20 cellular contexts compared by ENCODE assay signal in genomic region chr12:131586761-131587160, GRCh38.
DNase-seq lines count a peak whose midpoint lies in the region; ATAC-seq, FAIRE-seq and TF ChIP-seq lines count a peak whose summit lies in the region.
"Had no signal": no experiment of that assay in that cellular context is flagged by ENCODE, and none has a peak within 500 bp of the region (broad histone marks: within the 10 kb centered on the region; RNA-seq: fewer than 3 reads in every experiment).

No MANE protein-coding gene starts in this region.

- H3K4me3 ChIP-seq in K562 = no peak overlapping the region
- H3K4me3 ChIP-seq in neural progenitor cell = no peak overlapping the region
- H3K4me3 ChIP-seq: BLaER1, GM23248 had no signal

- H3K9me3 Mint-ChIP-seq in stimulated activated naive CD8-positive, alpha-beta T cell treated with anti-CD3 and anti-CD28 coated beads, Interleukin-15, amount 100 ng/mL, for 72 hours = no peaks in the 10 kb centered on the region
- peaks cover 3% of the 10 kb centered on the region for H3K9me3 Mint-ChIP-seq in neural progenitor cell
- peaks cover 6% of the 10 kb centered on the region for H3K9me3 Mint-ChIP-seq in activated naive CD4-positive, alpha-beta T cell treated with anti-CD3 and anti-CD28 coated beads, Interleukin-2, amount 10 ng/mL, durations not matched to agents 7 days and 5 days

- CTCF ChIA-PET in K562 (lab: Yijun Ruan, JAX; ENCODE audit: low intra/inter-chr PET ratio) = no interaction called here
- CTCF ChIA-PET in activated naive CD4-positive, alpha-beta T cell treated with anti-CD3 and anti-CD28 coated beads, Interleukin-2, amount 10 ng/mL, durations not matched to agents 7 days and 5 days (lab: Charles Lee) = no interaction called here

- H3K27me3 ChIP-seq in K562 (ENCODE audit: control insufficient read depth in 2 of 2, insufficient read depth in 2 of 2, low read length in 2 of 2) = peaks cover 0 to 37% of the 10 kb centered on the region in 2 experiments; a peak in 3 of 5 replicates
- H3K27me3 ChIP-seq in neural progenitor cell = no peaks in the 10 kb centered on the region
- H3K27me3 ChIP-seq: BLaER1 had no signal

- H3K4me3 Mint-ChIP-seq in stimulated activated naive CD8-positive, alpha-beta T cell treated with anti-CD3 and anti-CD28 coated beads, Interleukin-15, amount 100 ng/mL, for 72 hours = no peak overlapping the region
- no peak overlapping the region for H3K4me3 Mint-ChIP-seq in neural progenitor cell
- H3K4me3 Mint-ChIP-seq in activated naive CD4-positive, alpha-beta T cell treated with anti-CD3 and anti-CD28 coated beads, Interleukin-2, amount 10 ng/mL, durations not matched to agents 7 days and 5 days = no peak overlapping the region
- H3K4me3 Mint-ChIP-seq: CD14-positive monocyte had no signal

- H3K4me2 ChIP-seq in K562 (ENCODE audit: insufficient read depth, low read length) (no peak overlapping the region), neural progenitor cell (no peak overlapping the region)
- H3K4me2 ChIP-seq: BLaER1 had no signal

- H3K9ac ChIP-seq in K562 (ENCODE audit: insufficient read depth in 1 of 2, low read depth in 2 of 2, low read length in 2 of 2) = no peak overlapping the region
- H3K9ac ChIP-seq in neural progenitor cell = no peak overlapping the region
- H3K9ac ChIP-seq: BLaER1, GM23248 had no signal

- WGBS in K562 (ENCODE audit: insufficient coverage, low coverage, missing lambda C conversion rate) = 0% methylated on average over 2 of the region's 3 CpGs

- H3K36me3 ChIP-seq in K562 (ENCODE audit: control insufficient read depth, insufficient read depth, low read length) (no peaks in the 10 kb centered on the region), neural progenitor cell (no peaks in the 10 kb centered on the region)
- H3K36me3 ChIP-seq: BLaER1 had no signal

- DNase-seq in stimulated activated naive CD8-positive, alpha-beta T cell treated with anti-CD3 and anti-CD28 coated beads, Interleukin-15, Interleukin-2, amounts not matched to agents 100 U/mL and 50 U/mL, for 24 hours = no peak
- no peak for DNase-seq in stimulated activated naive CD8-positive, alpha-beta T cell treated with anti-CD3 and anti-CD28 coated beads, Interleukin-15, amount 100 ng/mL, for 72 hours
- no peak for DNase-seq in K562 (ENCODE audit: extremely low read depth in 1 of 4, low spot score in 3 of 4)
- DNase-seq in neural progenitor cell (ENCODE audit: low spot score) = peak; percentile 48
- no peak for DNase-seq in activated naive CD4-positive, alpha-beta T cell treated with anti-CD3 and anti-CD28 coated beads, Interleukin-2, amount 10 ng/mL, durations not matched to agents 7 days and 5 days
- DNase-seq in NOMO-1 (lab: John Stamatoyannopoulos, UW; ENCODE audit: unreplicated experiment in 2 of 2) = no peak
- DNase-seq: CD4-positive, alpha-beta memory T cell; DMS153; DMS79; GDM1; GM23248; H7; IMR-90; KG1 had no signal

- intact Hi-C loops in K562 (cut with micrococcal nuclease) = no loop called here

- H3K27ac Mint-ChIP-seq in stimulated activated naive CD8-positive, alpha-beta T cell treated with anti-CD3 and anti-CD28 coated beads, Interleukin-15, amount 100 ng/mL, for 72 hours = no peak overlapping the region
- H3K27ac Mint-ChIP-seq in neural progenitor cell = no peak overlapping the region
- no peak overlapping the region for H3K27ac Mint-ChIP-seq in activated naive CD4-positive, alpha-beta T cell treated with anti-CD3 and anti-CD28 coated beads, Interleukin-2, amount 10 ng/mL, durations not matched to agents 7 days and 5 days
- H3K27ac Mint-ChIP-seq: CD14-positive monocyte; CD4-positive, alpha-beta memory T cell had no signal

- H3K79me2 ChIP-seq in K562 (ENCODE audit: control insufficient read depth, insufficient read depth, low read length) (no peaks in the 10 kb centered on the region), neural progenitor cell (ENCODE audit: low read depth) (no peaks in the 10 kb centered on the region)

- no peaks in the 10 kb centered on the region for H3K36me3 Mint-ChIP-seq in neural progenitor cell
- no peaks in the 10 kb centered on the region for H3K36me3 Mint-ChIP-seq in activated naive CD4-positive, alpha-beta T cell treated with anti-CD3 and anti-CD28 coated beads, Interleukin-2, amount 10 ng/mL, durations not matched to agents 7 days and 5 days
- H3K36me3 Mint-ChIP-seq: CD4-positive, alpha-beta memory T cell had no signal

- peak; percentile 28 for ATAC-seq in stimulated activated naive CD8-positive, alpha-beta T cell treated with anti-CD3 and anti-CD28 coated beads, Interleukin-15, Interleukin-2, amounts not matched to agents 100 U/mL and 50 U/mL, for 24 hours
- ATAC-seq in stimulated activated naive CD8-positive, alpha-beta T cell treated with anti-CD3 and anti-CD28 coated beads, Interleukin-15, amount 100 ng/mL, for 72 hours = no peak
- ATAC-seq in K562 (no peak), HG03469 (IDR thresholded peaks at IDR 0.05; ENCODE audit: unreplicated experiment) (no peak), HG03139 (IDR thresholded peaks at IDR 0.05; ENCODE audit: unreplicated experiment) (no peak)

- H3K9me3 ChIP-seq in K562 (replicated peaks; ENCODE audit: control insufficient read depth, insufficient read depth, low read depth, low read length) (no peaks in the 10 kb centered on the region), neural progenitor cell (ENCODE audit: low read depth) (no peaks in the 10 kb centered on the region)

- H2AFZ ChIP-seq in K562 (ENCODE audit: low read depth, low read length) = no peak overlapping the region
- no peak overlapping the region for H2AFZ ChIP-seq in neural progenitor cell (replicated peaks)
- H2AFZ ChIP-seq: GM23248 had no signal

- no peaks in the 10 kb centered on the region for H3K27me3 Mint-ChIP-seq in stimulated activated naive CD8-positive, alpha-beta T cell treated with anti-CD3 and anti-CD28 coated beads, Interleukin-15, amount 100 ng/mL, for 72 hours
- peaks cover 12% of the 10 kb centered on the region for H3K27me3 Mint-ChIP-seq in neural progenitor cell (ENCODE audit: insufficient read depth, low read depth)
- no peaks in the 10 kb centered on the region for H3K27me3 Mint-ChIP-seq in activated naive CD4-positive, alpha-beta T cell treated with anti-CD3 and anti-CD28 coated beads, Interleukin-2, amount 10 ng/mL, durations not matched to agents 7 days and 5 days

- H3K9me1 ChIP-seq in K562 (ENCODE audit: control insufficient read depth, insufficient read depth, low read length) = no peaks in the 10 kb centered on the region

- in situ Hi-C loops in K562 (cut with MboI) = no loop called here

- no peak overlapping the region for H3K27ac ChIP-seq in K562 (ENCODE audit: extremely low read depth, low read depth, low read length)
- no peak overlapping the region for H3K27ac ChIP-seq in neural progenitor cell
- H3K27ac ChIP-seq: 22Rv1, BLaER1, GM23248, HL-60 had no signal

- H4K20me1 ChIP-seq in K562 (replicated peaks; ENCODE audit: control insufficient read depth, insufficient read depth, low read length) = no peaks in the 10 kb centered on the region
- no peaks in the 10 kb centered on the region for H4K20me1 ChIP-seq in neural progenitor cell (ENCODE audit: low read depth)
- H4K20me1 ChIP-seq: BLaER1 had no signal

- H3K4me1 ChIP-seq in K562 (replicated peaks in 1 of 2; ENCODE audit: control insufficient read depth in 2 of 2, insufficient read depth in 2 of 2, low read length in 2 of 2) (peaks cover 3 to 7% of the 10 kb centered on the region in 2 experiments; a peak in 3 of 5 replicates), neural progenitor cell (peaks cover 13% of the 10 kb centered on the region)
- H3K4me1 ChIP-seq: BLaER1 had no signal

- no peak for TF ChIP-seq RAD21 in K562 (CRISPR knock-in tag; conservative IDR thresholded peaks at IDR 0.05 in 1 of 2, IDR thresholded peaks at IDR 0.05 in 1 of 2)

- POLR2A ChIA-PET in K562 (lab: Yijun Ruan, JAX) = no interaction called here

- TF ChIP-seq CTCF in K562 (IDR thresholded peaks at IDR 0.05 in 2 of 3, conservative IDR thresholded peaks at IDR 0.05 in 1 of 3; ENCODE audit: insufficient read depth in 2 of 3, low read depth in 1 of 3, low read length in 3 of 3) (no peak), neural progenitor cell (IDR thresholded peaks at IDR 0.05) (no peak)

- no peak for FAIRE-seq in K562 (lab: Jason Lieb, UNC)

- no peaks in the 10 kb centered on the region for H3K4me1 Mint-ChIP-seq in stimulated activated naive CD8-positive, alpha-beta T cell treated with anti-CD3 and anti-CD28 coated beads, Interleukin-15, amount 100 ng/mL, for 72 hours
- H3K4me1 Mint-ChIP-seq in neural progenitor cell = peaks cover 25% of the 10 kb centered on the region
- no peaks in the 10 kb centered on the region for H3K4me1 Mint-ChIP-seq in activated naive CD4-positive, alpha-beta T cell treated with anti-CD3 and anti-CD28 coated beads, Interleukin-2, amount 10 ng/mL, durations not matched to agents 7 days and 5 days

- no peak for TF ChIP-seq EP300 in K562 (IDR thresholded peaks at IDR 0.05; ENCODE audit: low read length)

- no TSS peak for BruUV-seq in K562 (replicated peaks; lab: Mats Ljungman, UMichigan)

- TF ChIP-seq POLR2A in K562 (conservative IDR thresholded peaks at IDR 0.05) = no peak

- H3F3A ChIP-seq in neural progenitor cell (ENCODE audit: low read depth) = peaks cover 8% of the 10 kb centered on the region

TF ChIP-seq in K562, 482 proteins besides CTCF, POLR2A, EP300 and RAD21:
- TF ChIP-seq BHLHE40 (IDR thresholded peaks at IDR 0.05; ENCODE audit: low read length) (0 out of 2 replicates have a peak, but pooled peaks have one; percentile 25), ZFPM2 (CRISPR knock-in tag; IDR thresholded peaks at IDR 0.05) (no peak), ZBTB17 (CRISPR knock-in tag; IDR thresholded peaks at IDR 0.05) (no peak), ZNF644 (tag; IDR thresholded peaks at IDR 0.05; ENCODE audit: low read depth) (no peak)
- TF ChIP-seq, protein P1, sequence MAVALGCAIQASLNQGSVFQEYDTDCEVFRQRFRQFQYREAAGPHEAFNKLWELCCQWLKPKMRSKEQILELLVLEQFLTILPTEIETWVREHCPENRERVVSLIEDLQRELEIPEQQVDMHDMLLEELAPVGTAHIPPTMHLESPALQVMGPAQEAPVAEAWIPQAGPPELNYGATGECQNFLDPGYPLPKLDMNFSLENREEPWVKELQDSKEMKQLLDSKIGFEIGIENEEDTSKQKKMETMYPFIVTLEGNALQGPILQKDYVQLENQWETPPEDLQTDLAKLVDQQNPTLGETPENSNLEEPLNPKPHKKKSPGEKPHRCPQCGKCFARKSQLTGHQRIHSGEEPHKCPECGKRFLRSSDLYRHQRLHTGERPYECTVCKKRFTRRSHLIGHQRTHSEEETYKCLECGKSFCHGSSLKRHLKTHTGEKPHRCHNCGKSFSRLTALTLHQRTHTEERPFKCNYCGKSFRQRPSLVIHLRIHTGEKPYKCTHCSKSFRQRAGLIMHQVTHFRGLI (CRISPR knock-in tag; IDR thresholded peaks at IDR 0.05) = no peak
